In genomic region chr10:63384675-63385074, GRCh38 we compare ENCODE assay signal across 22 cellular contexts.
"Had no signal": no experiment of that assay in that cellular context is flagged by ENCODE, and none has a peak within 500 bp of the region (broad histone marks: within the 10 kb centered on the region; RNA-seq: fewer than 3 reads in every experiment).

No MANE protein-coding gene starts in this region.

- H3K4me3 Mint-ChIP-seq: activated CD8-positive, alpha-beta memory T cell treated with anti-CD3 and anti-CD28 coated beads, Interleukin-2, amount 10 ng/mL, durations not matched to agents 7 days and 5 days; activated naive CD4-positive, alpha-beta T cell treated with anti-CD3 and anti-CD28 coated beads for 36 hours; activated naive CD8-positive, alpha-beta T cell treated with anti-CD3 and anti-CD28 coated beads for 36 hours; activated T-cell treated with anti-CD3 and anti-CD28 coated beads, Interleukin-2, amount 50 U/mL, for 24 hours; T-helper 1 cell treated with Interleukin-12 subunit alpha and Interleukin-12 subunit beta and Interleukin-4 antibody, amounts not matched to agents 30 μg/mL and 1 μg/mL, for 36 hours had no signal

- H3K27me3 Mint-ChIP-seq: activated CD8-positive, alpha-beta memory T cell treated with anti-CD3 and anti-CD28 coated beads, Interleukin-2, amount 10 ng/mL, durations not matched to agents 7 days and 5 days; activated naive CD8-positive, alpha-beta T cell treated with anti-CD3 and anti-CD28 coated beads for 36 hours; activated T-cell treated with anti-CD3 and anti-CD28 coated beads, Interleukin-2, amount 50 U/mL, for 24 hours had no signal

- H3K9me3 ChIP-seq: Peyer's patch had no signal

- H3K36me3 ChIP-seq: brain microvascular endothelial cell, Peyer's patch had no signal

- ATAC-seq: activated CD8-positive, alpha-beta memory T cell treated with anti-CD3 and anti-CD28 coated beads, Interleukin-2, amount 10 ng/mL, durations not matched to agents 7 days and 5 days had no signal

- DNase-seq: activated CD4-positive, alpha-beta T cell treated with anti-CD3 and anti-CD28 coated beads for 48 hours; activated CD4-positive, alpha-beta T cell treated with anti-CD3 and anti-CD28 coated beads, Interleukin-2, amount 50 U/mL, for 4 hours; activated CD8-positive, alpha-beta memory T cell treated with anti-CD3 and anti-CD28 coated beads, Interleukin-2, amount 10 ng/mL, durations not matched to agents 7 days and 5 days; activated effector memory CD4-positive, alpha-beta T cell treated with anti-CD3 and anti-CD28 coated beads, Interleukin-2, amount 50 U/mL, for 16 hours; activated naive CD4-positive, alpha-beta T cell treated with anti-CD3 and anti-CD28 coated beads for 36 hours; activated naive CD8-positive, alpha-beta T cell treated with anti-CD3 and anti-CD28 coated beads for 36 hours; activated T-cell treated with anti-CD3 and anti-CD28 coated beads, Interleukin-2, amount 50 U/mL, for 24 hours; brain microvascular endothelial cell; central memory CD4-positive, alpha-beta T cell; Karpas-422; MM.1S; NCI-H1105 treated with DMSO at 0.1 percent for 48 hours; NCI-H1436 treated with DMSO at 0.1 percent for 48 hours; NCI-H187; NCI-H2081; NCI-H510A treated with DMSO at 0.1 percent for 48 hours; NCI-H69; NK-92 treated with Interleukin-12 subunit alpha and Interleukin-12 subunit beta, amount 100 ng/mL, for 24 hours; Peyer's patch; SHP77 treated with DMSO at 0.1 percent for 48 hours had no signal

- H3K4me1 ChIP-seq: Peyer's patch had no signal

- H3K4me3 ChIP-seq: Peyer's patch had no signal

- H3K27me3 ChIP-seq: brain microvascular endothelial cell, Peyer's patch had no signal

- H3K27ac Mint-ChIP-seq: activated CD8-positive, alpha-beta memory T cell treated with anti-CD3 and anti-CD28 coated beads, Interleukin-2, amount 10 ng/mL, durations not matched to agents 7 days and 5 days; activated naive CD4-positive, alpha-beta T cell treated with anti-CD3 and anti-CD28 coated beads for 36 hours; activated naive CD8-positive, alpha-beta T cell treated with anti-CD3 and anti-CD28 coated beads for 36 hours; activated T-cell treated with anti-CD3 and anti-CD28 coated beads, Interleukin-2, amount 50 U/mL, for 24 hours; T-helper 1 cell treated with Interleukin-12 subunit alpha and Interleukin-12 subunit beta and Interleukin-4 antibody, amounts not matched to agents 30 μg/mL and 1 μg/mL, for 36 hours had no signal

- H3K9me3 Mint-ChIP-seq: activated naive CD4-positive, alpha-beta T cell treated with anti-CD3 and anti-CD28 coated beads for 36 hours had no signal

- H3K27ac ChIP-seq: brain microvascular endothelial cell, Peyer's patch, RWPE1 had no signal
